In the genomic region with DNA sequence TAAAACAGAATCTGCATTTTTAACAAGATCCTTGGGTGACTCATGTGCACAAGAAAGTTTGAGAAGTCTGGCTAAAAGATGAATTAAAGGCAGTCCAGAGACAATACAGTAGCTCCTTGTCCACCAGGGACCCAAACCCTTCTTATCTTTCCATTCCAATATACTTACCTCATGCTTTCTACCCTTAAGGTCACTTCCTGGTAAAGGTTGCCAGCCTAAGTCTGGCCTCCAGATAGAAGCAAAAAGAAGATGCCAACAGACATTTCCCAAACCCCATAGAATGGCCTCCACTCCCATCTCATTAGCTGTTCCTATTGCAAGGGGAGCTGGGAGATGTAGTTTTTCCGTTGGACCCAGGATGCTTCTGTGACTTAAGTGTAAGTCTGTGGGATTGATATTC, we compare ENCODE assay signal across 1 cellular context.
TF ChIP-seq lines count a peak whose summit lies in the region.

No MANE protein-coding gene starts in this region.

TF ChIP-seq in GM23338, 12 proteins besides CTCF, POLR2A, EP300 and RAD21 (continued from another document):
- TF ChIP-seq, protein P1, sequence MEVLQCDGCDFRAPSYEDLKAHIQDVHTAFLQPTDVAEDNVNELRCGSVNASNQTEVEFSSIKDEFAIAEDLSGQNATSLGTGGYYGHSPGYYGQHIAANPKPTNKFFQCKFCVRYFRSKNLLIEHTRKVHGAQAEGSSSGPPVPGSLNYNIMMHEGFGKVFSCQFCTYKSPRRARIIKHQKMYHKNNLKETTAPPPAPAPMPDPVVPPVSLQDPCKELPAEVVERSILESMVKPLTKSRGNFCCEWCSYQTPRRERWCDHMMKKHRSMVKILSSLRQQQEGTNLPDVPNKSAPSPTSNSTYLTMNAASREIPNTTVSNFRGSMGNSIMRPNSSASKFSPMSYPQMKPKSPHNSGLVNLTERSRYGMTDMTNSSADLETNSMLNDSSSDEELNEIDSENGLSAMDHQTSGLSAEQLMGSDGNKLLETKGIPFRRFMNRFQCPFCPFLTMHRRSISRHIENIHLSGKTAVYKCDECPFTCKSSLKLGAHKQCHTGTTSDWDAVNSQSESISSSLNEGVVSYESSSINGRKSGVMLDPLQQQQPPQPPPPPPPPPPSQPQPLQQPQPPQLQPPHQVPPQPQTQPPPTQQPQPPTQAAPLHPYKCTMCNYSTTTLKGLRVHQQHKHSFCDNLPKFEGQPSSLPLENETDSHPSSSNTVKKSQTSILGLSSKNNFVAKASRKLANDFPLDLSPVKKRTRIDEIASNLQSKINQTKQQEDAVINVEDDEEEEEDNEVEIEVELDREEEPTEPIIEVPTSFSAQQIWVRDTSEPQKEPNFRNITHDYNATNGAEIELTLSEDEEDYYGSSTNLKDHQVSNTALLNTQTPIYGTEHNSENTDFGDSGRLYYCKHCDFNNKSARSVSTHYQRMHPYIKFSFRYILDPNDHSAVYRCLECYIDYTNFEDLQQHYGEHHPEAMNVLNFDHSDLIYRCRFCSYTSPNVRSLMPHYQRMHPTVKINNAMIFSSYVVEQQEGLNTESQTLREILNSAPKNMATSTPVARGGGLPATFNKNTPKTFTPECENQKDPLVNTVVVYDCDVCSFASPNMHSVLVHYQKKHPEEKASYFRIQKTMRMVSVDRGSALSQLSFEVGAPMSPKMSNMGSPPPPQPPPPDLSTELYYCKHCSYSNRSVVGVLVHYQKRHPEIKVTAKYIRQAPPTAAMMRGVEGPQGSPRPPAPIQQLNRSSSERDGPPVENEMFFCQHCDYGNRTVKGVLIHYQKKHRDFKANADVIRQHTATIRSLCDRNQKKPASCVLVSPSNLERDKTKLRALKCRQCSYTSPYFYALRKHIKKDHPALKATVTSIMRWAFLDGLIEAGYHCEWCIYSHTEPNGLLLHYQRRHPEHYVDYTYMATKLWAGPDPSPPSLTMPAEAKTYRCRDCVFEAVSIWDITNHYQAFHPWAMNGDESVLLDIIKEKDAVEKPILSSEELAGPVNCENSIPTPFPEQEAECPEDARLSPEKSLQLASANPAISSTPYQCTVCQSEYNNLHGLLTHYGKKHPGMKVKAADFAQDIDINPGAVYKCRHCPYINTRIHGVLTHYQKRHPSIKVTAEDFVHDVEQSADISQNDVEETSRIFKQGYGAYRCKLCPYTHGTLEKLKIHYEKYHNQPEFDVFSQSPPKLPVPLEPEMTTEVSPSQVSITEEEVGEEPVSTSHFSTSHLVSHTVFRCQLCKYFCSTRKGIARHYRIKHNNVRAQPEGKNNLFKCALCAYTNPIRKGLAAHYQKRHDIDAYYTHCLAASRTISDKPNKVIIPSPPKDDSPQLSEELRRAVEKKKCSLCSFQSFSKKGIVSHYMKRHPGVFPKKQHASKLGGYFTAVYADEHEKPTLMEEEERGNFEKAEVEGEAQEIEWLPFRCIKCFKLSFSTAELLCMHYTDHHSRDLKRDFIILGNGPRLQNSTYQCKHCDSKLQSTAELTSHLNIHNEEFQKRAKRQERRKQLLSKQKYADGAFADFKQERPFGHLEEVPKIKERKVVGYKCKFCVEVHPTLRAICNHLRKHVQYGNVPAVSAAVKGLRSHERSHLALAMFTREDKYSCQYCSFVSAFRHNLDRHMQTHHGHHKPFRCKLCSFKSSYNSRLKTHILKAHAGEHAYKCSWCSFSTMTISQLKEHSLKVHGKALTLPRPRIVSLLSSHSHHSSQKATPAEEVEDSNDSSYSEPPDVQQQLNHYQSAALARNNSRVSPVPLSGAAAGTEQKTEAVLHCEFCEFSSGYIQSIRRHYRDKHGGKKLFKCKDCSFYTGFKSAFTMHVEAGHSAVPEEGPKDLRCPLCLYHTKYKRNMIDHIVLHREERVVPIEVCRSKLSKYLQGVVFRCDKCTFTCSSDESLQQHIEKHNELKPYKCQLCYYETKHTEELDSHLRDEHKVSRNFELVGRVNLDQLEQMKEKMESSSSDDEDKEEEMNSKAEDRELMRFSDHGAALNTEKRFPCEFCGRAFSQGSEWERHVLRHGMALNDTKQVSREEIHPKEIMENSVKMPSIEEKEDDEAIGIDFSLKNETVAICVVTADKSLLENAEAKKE (CRISPR knock-in tag; IDR thresholded peaks at IDR 0.05) = no peak
- no peak for TF ChIP-seq STAT1 (IDR thresholded peaks at IDR 0.05; ENCODE audit: unreplicated experiment)
